ENCODE assay signal across 1 cellular context in the genomic region with DNA sequence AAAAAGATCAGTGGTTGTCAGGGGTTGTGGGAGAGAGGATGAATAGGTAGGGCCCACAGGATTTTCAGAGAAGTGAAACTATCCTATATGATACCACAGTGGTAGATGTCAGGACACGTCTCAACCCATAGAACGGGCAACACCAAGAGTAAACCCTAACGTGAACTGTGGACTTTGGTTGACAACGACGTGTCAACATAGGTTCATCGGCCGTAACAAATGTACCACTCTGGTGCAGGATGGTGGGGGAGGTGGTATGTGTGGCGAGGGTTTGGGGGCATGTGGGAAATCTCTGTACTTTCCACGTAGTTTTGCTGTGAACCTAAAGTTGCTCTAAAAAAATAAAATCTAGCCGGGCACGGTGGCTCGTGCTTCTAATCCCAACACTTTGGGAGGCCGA.
A peak's percentile ranks its signal among the peaks of the same experiment; 100 is the strongest.
TF ChIP-seq lines count a peak whose summit lies in the region.

No MANE protein-coding gene starts in this region.

TF ChIP-seq in GM12878, 131 proteins besides CTCF, POLR2A, EP300 and RAD21:
- TF ChIP-seq NRF1 (conservative IDR thresholded peaks at IDR 0.05; ENCODE audit: low read depth, low read length) (no peak), SPI1 (IDR thresholded peaks at IDR 0.05; ENCODE audit: borderline replicate concordance, insufficient read depth, low read depth, low read length) (0 out of 2 replicates have a peak, but pooled peaks have one; percentile 17), IKZF2 (IDR thresholded peaks at IDR 0.05) (0 out of 4 replicates have a peak, but pooled peaks of 1 of the 2 experiments have one; percentile 1)
